8 cellular contexts compared by ENCODE assay signal in the genomic region with DNA sequence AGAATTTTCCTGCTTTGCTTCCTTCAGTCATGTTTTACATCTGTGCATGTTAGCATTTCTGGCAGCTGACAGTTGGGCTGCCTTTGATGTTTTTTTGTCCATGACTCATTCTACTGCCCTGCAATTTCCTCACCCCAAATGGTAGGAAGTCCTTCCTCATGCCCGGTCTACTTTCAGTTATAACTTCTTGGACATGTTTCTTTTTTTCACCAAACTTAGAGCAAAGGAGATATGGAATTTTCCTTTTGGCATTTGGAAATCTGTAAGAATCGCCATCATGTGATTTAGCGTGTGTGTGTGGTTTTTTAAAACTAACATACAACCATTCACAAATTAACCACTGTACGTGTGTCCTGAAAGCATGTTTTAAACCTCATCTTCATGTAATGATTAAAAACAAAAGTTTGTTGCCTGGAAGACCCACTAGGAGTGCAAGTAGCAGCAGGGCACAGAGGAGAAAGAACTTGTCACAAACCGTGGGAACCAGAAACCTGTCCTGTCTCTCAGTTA.
DNase-seq lines count a peak whose midpoint lies in the region; ATAC-seq and TF ChIP-seq lines count a peak whose summit lies in the region.

No MANE protein-coding gene starts in this region.

- no peaks in the 10 kb centered on the region for H3K36me3 ChIP-seq in brain microvascular endothelial cell (replicated peaks)

- no peak overlapping the region for H3K27ac ChIP-seq in brain microvascular endothelial cell

- DNase-seq in A172 (ENCODE audit: low spot score) (peak; percentile 44), brain microvascular endothelial cell (peak; percentile 40), GDM1 (lab: John Stamatoyannopoulos, UW) (no peak), NCI-H510A treated with DMSO at 0.1 percent for 48 hours (lab: John Stamatoyannopoulos, UW) (no peak), globus pallidus (ENCODE audit: low spot score) (no peak), NCI-H2029 treated with DMSO at 0.1 percent for 48 hours (lab: John Stamatoyannopoulos, UW) (no peak)

- H3K4me3 ChIP-seq in brain microvascular endothelial cell (ENCODE audit: low read depth, low read length): no peak overlapping the region

- no peak for TF ChIP-seq CTCF in brain microvascular endothelial cell (IDR thresholded peaks at IDR 0.05; ENCODE audit: low read depth, low read length, missing control alignments)

- no peaks in the 10 kb centered on the region for H3K27me3 ChIP-seq in brain microvascular endothelial cell (replicated peaks)

- in situ Hi-C loops in brain microvascular endothelial cell (cut with HindIII; ENCODE audit: low pct_ligation_motif_present, low sequenced_read_pairs): no loop called here

- ATAC-seq in GM18858 (IDR thresholded peaks at IDR 0.05; ENCODE audit: unreplicated experiment) (peak; percentile 78), HG03442 (IDR thresholded peaks at IDR 0.05; ENCODE audit: unreplicated experiment) (peak; percentile 84)

Comparison
In these comparisons a context has a peak if more than half of its experiments do, and no peak if none do; other contexts are left out.
1. DNase-seq: peak in A172 (single experiment) and brain microvascular endothelial cell (single experiment); none in GDM1 (single experiment), NCI-H510A treated with DMSO at 0.1 percent for 48 hours (single experiment), globus pallidus (single experiment) and NCI-H2029 treated with DMSO at 0.1 percent for 48 hours (single experiment).